ENCODE assay signal across 8 cellular contexts in genomic region chr16:58196898-58197313, GRCh38. TPM values are rescaled to one million over a fixed set of nuclear protein-coding genes. Genes with fewer than 3 reads are reported as not detected.
A peak's percentile ranks its signal among the peaks of the same experiment; 100 is the strongest.
DNase-seq lines count a peak whose midpoint lies in the region; ATAC-seq and TF ChIP-seq lines count a peak whose summit lies in the region.

No MANE protein-coding gene starts in this region.

- peak overlapping the region in 5 of 7 donors; percentile 49 to 78 (median 53) for H3K27ac Mint-ChIP-seq in CD14-positive monocyte
- peak overlapping the region; percentile 16 to 76 (median 34) for H3K27ac Mint-ChIP-seq in IgD-negative memory B cell

- no peaks in the 10 kb centered on the region for H3K9me3 ChIP-seq in liver (ENCODE audit: control insufficient read depth in 4 of 4, low read length in 3 of 4)
- no peaks in the 10 kb centered on the region for H3K9me3 ChIP-seq in tibial artery

- H3K27me3 ChIP-seq in brain microvascular endothelial cell (replicated peaks) (no peaks in the 10 kb centered on the region), liver (ENCODE audit: control insufficient read depth in 4 of 4, insufficient read depth in 4 of 4, low read length in 3 of 4) (no peaks in the 10 kb centered on the region), tibial artery (peaks cover 0 to 5% of the 10 kb centered on the region in 2 donors)

- H3K4me3 ChIP-seq in brain microvascular endothelial cell (ENCODE audit: low read depth, low read length) (peak overlapping the region; percentile 74), liver (ENCODE audit: low read depth in 1 of 3, low read length in 3 of 3) (peak overlapping the region; percentile 46 to 99 (median 91)), tibial artery (peak overlapping the region; percentile 68 to 86)

- no peak for TF ChIP-seq CTCF in CD14-positive monocyte (IDR thresholded peaks at IDR 0.05)
- no peak for TF ChIP-seq CTCF in brain microvascular endothelial cell (IDR thresholded peaks at IDR 0.05; ENCODE audit: low read depth, low read length, missing control alignments)
- no peak for TF ChIP-seq CTCF in liver (IDR thresholded peaks at IDR 0.05; ENCODE audit: low read depth, low read length, missing input control)
- TF ChIP-seq CTCF in tibial artery (IDR thresholded peaks at IDR 0.05): no peak

- H3K4me1 Mint-ChIP-seq in CD14-positive monocyte (peaks cover 28% of the 10 kb centered on the region), IgD-negative memory B cell (peaks cover 18 to 37% (median 25%) of the 10 kb centered on the region in 3 donors)

- H3K36me3 ChIP-seq in brain microvascular endothelial cell (replicated peaks) (peaks cover 19% of the 10 kb centered on the region), liver (ENCODE audit: control insufficient read depth in 4 of 4, insufficient read depth in 3 of 4, low read depth in 1 of 4, low read length in 3 of 4) (peaks cover 1 to 22% (median 16%) of the 10 kb centered on the region in 4 donors), tibial artery (peaks cover 0 to 37% (median 14%) of the 10 kb centered on the region in 3 donors)

- H3K9ac ChIP-seq in liver (ENCODE audit: low read depth in 1 of 2, low read length in 2 of 2): peak overlapping the region; percentile 33 to 75

- H3K36me3 Mint-ChIP-seq in CD14-positive monocyte (peaks cover 39 to 42% of the 10 kb centered on the region in 2 donors), IgD-negative memory B cell (no peaks in the 10 kb centered on the region)

- H3K27ac ChIP-seq in brain microvascular endothelial cell (no peak overlapping the region), liver (ENCODE audit: low read depth in 1 of 2, low read length in 2 of 2) (no peak overlapping the region), tibial artery (peak overlapping the region; percentile 46 to 67)

- intact Hi-C loops in CD14-positive monocyte (cut with micrococcal nuclease) (no loop called here), tibial artery (cut with DNase I; ENCODE audit: low total_unique reads) (loop anchor here (5.0 to 10.0 kb wide), 2 partner anchors 175 to 1092 kb away; no protein-coding TSS in a partner anchor)

- H3K27me3 Mint-ChIP-seq in CD14-positive monocyte (ENCODE audit: low read depth in 3 of 3): peaks cover 8 to 20% (median 14%) of the 10 kb centered on the region in 3 donors
- H3K27me3 Mint-ChIP-seq in IgD-negative memory B cell: no peaks in the 10 kb centered on the region

- H3K4me1 ChIP-seq in liver (ENCODE audit: control insufficient read depth in 4 of 4, insufficient read depth in 4 of 4, low read length in 3 of 4) (peaks cover 3 to 13% (median 8%) of the 10 kb centered on the region in 4 donors), tibial artery (peaks cover 3 to 24% (median 16%) of the 10 kb centered on the region in 4 donors)

- H3K4me3 Mint-ChIP-seq in CD14-positive monocyte (peak overlapping the region; percentile 92 to 94), IgD-negative memory B cell (peak overlapping the region; percentile 78 to 98 (median 86))

- WGBS in liver: 33% methylated on average over 11 of the region's 11 CpGs

- no peak for TF ChIP-seq RAD21 in liver (IDR thresholded peaks at IDR 0.05)

- in situ Hi-C loops in brain microvascular endothelial cell (cut with HindIII; ENCODE audit: low pct_ligation_motif_present, low sequenced_read_pairs): no loop called here

- ATAC-seq in GM18502 (IDR thresholded peaks at IDR 0.05; ENCODE audit: poor library complexity, unreplicated experiment) (no peak), HG02763 (IDR thresholded peaks at IDR 0.05; ENCODE audit: unreplicated experiment) (no peak), GM21423 (IDR thresholded peaks at IDR 0.05; ENCODE audit: unreplicated experiment) (no peak)

- DNase-seq in CD14-positive monocyte (ENCODE audit: low spot score): no peak
- DNase-seq in brain microvascular endothelial cell: no peak
- DNase-seq in tibial artery: no peak

- H3K9me3 Mint-ChIP-seq in CD14-positive monocyte (peaks cover 0 to 3% (median 0%) of the 10 kb centered on the region in 7 donors), IgD-negative memory B cell (no peaks in the 10 kb centered on the region)

TF ChIP-seq in liver, 16 proteins besides CTCF, POLR2A, EP300 and RAD21:
- TF ChIP-seq MAX (IDR thresholded peaks at IDR 0.05) (no peak), RXRA (IDR thresholded peaks at IDR 0.05) (no peak)

RNA-seq across cellular contexts. Expression of gene CSNK2A2, which starts 1.0 kb away (rescaled TPM):
- 1 to 10 TPM; 1.6 to 9.2 TPM for polyA plus RNA-seq in CD14-positive monocyte
- 10.1 TPM for polyA plus RNA-seq in IgD-negative memory B cell
- 10 to 100 TPM; 17.4 to 21.0 TPM for total RNA-seq in liver
- 10 to 100 TPM in 1 of 2 donors, 1 to 10 TPM in 1; 9.4 to 12.0 TPM for polyA plus RNA-seq in liver

Comparison
In these comparisons a context has a peak if more than half of its experiments do, and no peak if none do; other contexts are left out.
1. H3K27ac ChIP-seq: peak in tibial artery (2 of 2); none in brain microvascular endothelial cell (single experiment) and liver (0 of 2).
2. Peak in every context shown above with its lines, with median percentiles within 50 percentile points of each other: H3K4me3 ChIP-seq.